ENCODE assay signal across 20 cellular contexts in genomic region chr22:17083255-17083654, GRCh38. TPM values are rescaled to one million over a fixed set of nuclear protein-coding genes. Genes with fewer than 3 reads are reported as not detected.
DNase-seq lines count a peak whose midpoint lies in the region; ATAC-seq and TF ChIP-seq lines count a peak whose summit lies in the region.
"Had no signal": no experiment of that assay in that cellular context is flagged by ENCODE, and none has a peak within 500 bp of the region (broad histone marks: within the 10 kb centered on the region; RNA-seq: fewer than 3 reads in every experiment).

No MANE protein-coding gene starts in this region.

- CTCF ChIA-PET in activated CD8-positive, alpha-beta memory T cell treated with anti-CD3 and anti-CD28 coated beads, Interleukin-2, amount 10 ng/mL, durations not matched to agents 7 days and 5 days (lab: Charles Lee), result interaction anchor here (2.9 to 3.3 kb wide), 2 partner anchors 8 to 89 kb away, joined by 9 to 19 read pairs; no protein-coding TSS in a partner anchor

- TF ChIP-seq EP300 in sigmoid colon (IDR thresholded peaks at IDR 0.05), result no peak

- TF ChIP-seq CTCF in chondrocyte (IDR thresholded peaks at IDR 0.05) (no peak), neural crest cell (conservative IDR thresholded peaks at IDR 0.05) (no peak), sigmoid colon (IDR thresholded peaks at IDR 0.05) (no peak)

- H3K36me3 Mint-ChIP-seq in activated CD8-positive, alpha-beta memory T cell treated with anti-CD3 and anti-CD28 coated beads, Interleukin-2, amount 10 ng/mL, durations not matched to agents 7 days and 5 days, result peaks cover 7% of the 10 kb centered on the region
- H3K36me3 Mint-ChIP-seq in IgD-negative memory B cell (no peaks in the 10 kb centered on the region), chondrocyte (ENCODE audit: low read depth) (no peaks in the 10 kb centered on the region), neural crest cell (ENCODE audit: low read depth) (no peaks in the 10 kb centered on the region)

- H3K9me3 Mint-ChIP-seq in activated CD8-positive, alpha-beta memory T cell treated with anti-CD3 and anti-CD28 coated beads, Interleukin-2, amount 10 ng/mL, durations not matched to agents 7 days and 5 days (ENCODE audit: low read depth), result no peaks in the 10 kb centered on the region
- H3K9me3 Mint-ChIP-seq in IgD-negative memory B cell, result no peaks in the 10 kb centered on the region
- no peaks in the 10 kb centered on the region for H3K9me3 Mint-ChIP-seq in chondrocyte (ENCODE audit: low read depth)
- no peaks in the 10 kb centered on the region for H3K9me3 Mint-ChIP-seq in neural crest cell

- 95 to 97% methylated on average over 5 of the region's 5 CpGs for WGBS in sigmoid colon, 2 donors

- peaks cover 39% of the 10 kb centered on the region for H3K4me1 Mint-ChIP-seq in activated CD8-positive, alpha-beta memory T cell treated with anti-CD3 and anti-CD28 coated beads, Interleukin-2, amount 10 ng/mL, durations not matched to agents 7 days and 5 days
- H3K4me1 Mint-ChIP-seq in IgD-negative memory B cell (peaks cover 23 to 25% (median 24%) of the 10 kb centered on the region in 3 donors), chondrocyte (ENCODE audit: low read depth) (peaks cover 23% of the 10 kb centered on the region), neural crest cell (peaks cover 9% of the 10 kb centered on the region)

- no peaks in the 10 kb centered on the region for H3K9me3 ChIP-seq in sigmoid colon
- H3K9me3 ChIP-seq: esophagus muscularis mucosa, ovary, uterus had no signal

- H3K27me3 Mint-ChIP-seq in activated CD8-positive, alpha-beta memory T cell treated with anti-CD3 and anti-CD28 coated beads, Interleukin-2, amount 10 ng/mL, durations not matched to agents 7 days and 5 days, result peaks cover 19% of the 10 kb centered on the region
- H3K27me3 Mint-ChIP-seq in IgD-negative memory B cell (no peaks in the 10 kb centered on the region), chondrocyte (ENCODE audit: low read depth) (no peaks in the 10 kb centered on the region), neural crest cell (ENCODE audit: low read depth) (peaks cover 44% of the 10 kb centered on the region)

- no peaks in the 10 kb centered on the region for H3K36me3 ChIP-seq in sigmoid colon
- H3K36me3 ChIP-seq: esophagus muscularis mucosa, ovary, uterus had no signal

- no peak overlapping the region for H3K27ac ChIP-seq in sigmoid colon
- H3K27ac ChIP-seq: esophagus muscularis mucosa, ovary, PC-9, uterus had no signal

- H3K27me3 ChIP-seq in sigmoid colon, result peaks cover 0 to 27% (median 0%) of the 10 kb centered on the region in 3 donors
- H3K27me3 ChIP-seq: ovary, uterus had no signal

- H3K27ac Mint-ChIP-seq in activated CD8-positive, alpha-beta memory T cell treated with anti-CD3 and anti-CD28 coated beads, Interleukin-2, amount 10 ng/mL, durations not matched to agents 7 days and 5 days, result no peak overlapping the region
- H3K27ac Mint-ChIP-seq in IgD-negative memory B cell, result peak overlapping the region in 2 of 3 donors; percentile 56 to 87
- H3K27ac Mint-ChIP-seq in chondrocyte (ENCODE audit: unreplicated experiment), result no peak overlapping the region
- no peak overlapping the region for H3K27ac Mint-ChIP-seq in neural crest cell (ENCODE audit: unreplicated experiment)

- peaks cover 0 to 28% (median 14%) of the 10 kb centered on the region in 4 donors for H3K4me1 ChIP-seq in sigmoid colon

- peak overlapping the region; percentile 32 for H3K4me3 Mint-ChIP-seq in activated CD8-positive, alpha-beta memory T cell treated with anti-CD3 and anti-CD28 coated beads, Interleukin-2, amount 10 ng/mL, durations not matched to agents 7 days and 5 days
- peak overlapping the region; percentile 75 to 94 (median 90) for H3K4me3 Mint-ChIP-seq in IgD-negative memory B cell
- H3K4me3 Mint-ChIP-seq in chondrocyte (ENCODE audit: unreplicated experiment), result peak overlapping the region; percentile 24
- H3K4me3 Mint-ChIP-seq in neural crest cell, result peak overlapping the region; percentile 82

- intact Hi-C loops in sigmoid colon (cut with DNase I), result loop anchor here (5.0 kb wide), 2 partner anchors 74 to 89 kb away; partner anchors contain the start of gene HDHD5

- no peak for ATAC-seq in activated CD8-positive, alpha-beta memory T cell treated with anti-CD3 and anti-CD28 coated beads, Interleukin-2, amount 10 ng/mL, durations not matched to agents 7 days and 5 days

- no peak for DNase-seq in activated CD8-positive, alpha-beta memory T cell treated with anti-CD3 and anti-CD28 coated beads, Interleukin-2, amount 10 ng/mL, durations not matched to agents 7 days and 5 days
- no peak for DNase-seq in activated CD8-positive, alpha-beta memory T cell treated with anti-CD3 and anti-CD28 coated beads for 24 hours
- DNase-seq in chondrocyte (ENCODE audit: low spot score) (no peak), neural crest cell (ENCODE audit: low read depth, low spot score) (no peak), inferior parietal cortex (ENCODE audit: extremely low spot score) (no peak), sigmoid colon (no peak), NCI-H2081 treated with DMSO at 0.1 percent for 48 hours (lab: John Stamatoyannopoulos, UW) (no peak)
- DNase-seq: aorta; GF-D8; H7; MM.1S; NCI-H187; NCI-H524; PC-9; stimulated activated naive CD4-positive, alpha-beta T cell treated with Interleukin-2 at 50 U/mL for 16 hours; uterus had no signal

- TF ChIP-seq POLR2A in sigmoid colon (IDR thresholded peaks at IDR 0.05), result no peak

- no peak overlapping the region for H3K4me3 ChIP-seq in sigmoid colon
- H3K4me3 ChIP-seq: esophagus muscularis mucosa, ovary, PC-9, uterus had no signal

RNA-seq across cellular contexts. Expression of gene IL17RA, which starts 1.5 kb away (rescaled TPM):
- total RNA-seq in activated CD8-positive, alpha-beta memory T cell treated with anti-CD3 and anti-CD28 coated beads, Interleukin-2, amount 10 ng/mL, durations not matched to agents 7 days and 5 days, result 10 to 100 TPM; 22.5 to 25.1 TPM
- polyA plus RNA-seq in IgD-negative memory B cell, result 13.5 TPM
- 8.1 to 11.6 TPM (median 10.4 TPM) in 3 replicates for total RNA-seq in chondrocyte
- total RNA-seq in neural crest cell, result 7.1 and 8.0 TPM in 2 replicates
- 1 to 10 TPM; 7.5 to 8.6 (median 8.4) TPM for total RNA-seq in sigmoid colon
- 10 to 100 TPM in 1 of 3 donors, 1 to 10 TPM in 2; 1.2 to 10.4 (median 3.9) TPM for polyA plus RNA-seq in sigmoid colon

RNA-seq across cellular contexts. Expression of gene TMEM121B, which starts 37.9 kb away (rescaled TPM):
- not detected for total RNA-seq in activated CD8-positive, alpha-beta memory T cell treated with anti-CD3 and anti-CD28 coated beads, Interleukin-2, amount 10 ng/mL, durations not matched to agents 7 days and 5 days
- polyA plus RNA-seq in IgD-negative memory B cell (not detected), sigmoid colon (under 1 TPM in 1 of 3 donors, not detected in 2; 0.17 TPM)
- total RNA-seq in chondrocyte (0.36 to 0.87 TPM (median 0.59 TPM) in 3 replicates), neural crest cell (12.2 and 12.6 TPM in 2 replicates), sigmoid colon (under 1 TPM in 3 of 4 donors, not detected in 1; 0.36 to 0.54 (median 0.49) TPM)
- total RNA-seq: PC-9 had no signal
- polyA plus RNA-seq: keratinocyte had no signal

Comparison
In these comparisons a context has a peak if more than half of its experiments do, and no peak if none do; other contexts are left out.
1. H3K27ac Mint-ChIP-seq: peak in IgD-negative memory B cell (2 of 3); none in activated CD8-positive, alpha-beta memory T cell treated with anti-CD3 and anti-CD28 coated beads, Interleukin-2, amount 10 ng/mL, durations not matched to agents 7 days and 5 days (single experiment), chondrocyte (single experiment) and neural crest cell (single experiment).
2. H3K4me3 Mint-ChIP-seq: peak in every context shown above with its lines; median percentile 90 in IgD-negative memory B cell; 82 in neural crest cell; 32 in activated CD8-positive, alpha-beta memory T cell treated with anti-CD3 and anti-CD28 coated beads, Interleukin-2, amount 10 ng/mL, durations not matched to agents 7 days and 5 days; 24 in chondrocyte.